Comparison of ENCODE assay signal across 22 cellular contexts in genomic region chr4:88981993-88982392, GRCh38.
A peak's percentile ranks its signal among the peaks of the same experiment; 100 is the strongest.
DNase-seq lines count a peak whose midpoint lies in the region; ATAC-seq and TF ChIP-seq lines count a peak whose summit lies in the region.
"Had no signal": no experiment of that assay in that cellular context is flagged by ENCODE, and none has a peak within 500 bp of the region (broad histone marks: within the 10 kb centered on the region; RNA-seq: fewer than 3 reads in every experiment).

No MANE protein-coding gene starts in this region.

- H3K27ac Mint-ChIP-seq in type B pancreatic cell = no peak overlapping the region
- H3K27ac Mint-ChIP-seq: activated naive CD8-positive, alpha-beta T cell treated with anti-CD3 and anti-CD28 coated beads, Interleukin-2, amount 10 ng/mL, durations not matched to agents 7 days and 5 days; CD8-positive, alpha-beta memory T cell; HFFc6; mesothelial cell of epicardium had no signal

- H3K36me3 Mint-ChIP-seq in type B pancreatic cell = peaks cover 4% of the 10 kb centered on the region
- H3K36me3 Mint-ChIP-seq: activated naive CD8-positive, alpha-beta T cell treated with anti-CD3 and anti-CD28 coated beads, Interleukin-2, amount 10 ng/mL, durations not matched to agents 7 days and 5 days; CD8-positive, alpha-beta memory T cell had no signal

- peak; percentile 75 for ATAC-seq in GM18520 (IDR thresholded peaks at IDR 0.05; ENCODE audit: unreplicated experiment)
- ATAC-seq in GM19467 (IDR thresholded peaks at IDR 0.05; ENCODE audit: unreplicated experiment) = peak; percentile 77
- peak; percentile 55 for ATAC-seq in HG02840 (IDR thresholded peaks at IDR 0.05; ENCODE audit: low FRiP score, unreplicated experiment)
- peak; percentile 87 for ATAC-seq in HG03460 (IDR thresholded peaks at IDR 0.05; ENCODE audit: unreplicated experiment)
- ATAC-seq: right lobe of liver had no signal

- H3K9me3 Mint-ChIP-seq in type B pancreatic cell = no peaks in the 10 kb centered on the region
- H3K9me3 Mint-ChIP-seq: activated naive CD8-positive, alpha-beta T cell treated with anti-CD3 and anti-CD28 coated beads, Interleukin-2, amount 10 ng/mL, durations not matched to agents 7 days and 5 days; CD8-positive, alpha-beta memory T cell; HFFc6; mesothelial cell of epicardium had no signal

- no peaks in the 10 kb centered on the region for H3K27me3 Mint-ChIP-seq in type B pancreatic cell

- H3K4me3 Mint-ChIP-seq in type B pancreatic cell = no peak overlapping the region
- H3K4me3 Mint-ChIP-seq: activated naive CD8-positive, alpha-beta T cell treated with anti-CD3 and anti-CD28 coated beads, Interleukin-2, amount 10 ng/mL, durations not matched to agents 7 days and 5 days; CD8-positive, alpha-beta memory T cell; HFFc6; mesothelial cell of epicardium had no signal

- DNase-seq in GM19240 (ENCODE audit: insufficient read length, low spot score) (no peak), SIG-M5 (lab: John Stamatoyannopoulos, UW) (no peak), NCI-H524 (lab: John Stamatoyannopoulos, UW) (no peak), type B pancreatic cell (ENCODE audit: extremely low spot score, unreplicated experiment) (no peak)
- DNase-seq: activated CD4-positive, alpha-beta T cell treated with anti-CD3 and anti-CD28 coated beads for 48 hours; activated naive CD8-positive, alpha-beta T cell treated with anti-CD3 and anti-CD28 coated beads, Interleukin-2, amount 10 ng/mL, durations not matched to agents 7 days and 5 days; activated T-cell treated with anti-CD3 and anti-CD28 coated beads, Interleukin-2, amount 50 U/mL, for 1 hour; CD8-positive, alpha-beta memory T cell; head of caudate nucleus; HFFc6; Kasumi-1; kidney; NCI-H1436; NCI-H345; OCI-M1; right lobe of liver; T1000 had no signal

- H3K4me1 Mint-ChIP-seq in type B pancreatic cell (ENCODE audit: unreplicated experiment) = no peaks in the 10 kb centered on the region
- H3K4me1 Mint-ChIP-seq: activated naive CD8-positive, alpha-beta T cell treated with anti-CD3 and anti-CD28 coated beads, Interleukin-2, amount 10 ng/mL, durations not matched to agents 7 days and 5 days; CD8-positive, alpha-beta memory T cell; mesothelial cell of epicardium had no signal

- no peak for TF ChIP-seq CTCF in type B pancreatic cell (conservative IDR thresholded peaks at IDR 0.05)
